8 cellular contexts compared by ENCODE assay signal in the genomic region with DNA sequence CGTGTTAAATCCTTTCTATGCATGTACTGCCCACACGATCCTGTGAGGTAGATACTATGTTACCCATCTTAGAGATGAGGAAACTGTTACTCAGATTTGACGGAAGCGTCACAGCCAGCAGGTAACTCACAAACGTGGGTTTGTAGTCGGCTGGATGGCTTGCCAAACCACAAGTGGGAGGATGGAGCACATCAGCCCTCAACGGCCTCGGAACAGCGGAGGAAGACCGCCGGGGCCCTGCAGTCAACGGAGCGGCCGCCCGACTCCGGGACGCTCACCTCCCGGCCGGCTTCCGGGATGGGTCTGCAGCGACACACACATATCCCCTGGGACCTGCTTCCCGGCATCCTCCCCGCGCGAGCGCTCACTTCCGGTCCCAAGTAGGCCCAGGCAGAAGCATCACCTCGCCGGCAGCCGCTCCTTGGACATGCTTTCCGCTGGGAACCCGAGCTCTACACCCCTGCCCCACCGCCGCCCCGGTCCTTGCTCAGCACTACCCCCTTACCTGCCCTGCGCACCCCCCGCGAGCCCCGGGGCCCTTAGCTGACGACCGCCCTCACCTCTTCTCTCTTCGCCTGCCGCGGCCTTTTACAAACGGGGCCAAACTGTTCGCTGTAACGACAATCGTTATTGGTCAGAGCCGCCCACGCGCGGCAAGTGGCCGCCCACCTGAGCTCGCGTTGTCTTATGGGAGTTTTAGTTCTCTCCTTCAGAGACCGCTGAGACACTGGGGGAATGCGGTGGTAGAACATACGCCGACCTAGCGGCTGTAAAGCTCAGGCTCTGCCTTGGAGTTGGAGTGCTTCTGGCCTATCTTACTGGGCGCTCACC. TPM values are rescaled to one million over a fixed set of nuclear protein-coding genes. Genes with fewer than 3 reads are reported as not detected.
DNase-seq lines count a peak whose midpoint lies in the region; ATAC-seq and TF ChIP-seq lines count a peak whose summit lies in the region.

Gene C2orf42 (minus strand): TSS at position 607 of the 831 bp plus-strand sequence. CDS start 9,034 bp downstream, outside the sequence.

- intact Hi-C loops in left cardiac atrium (cut with DNase I): no loop called here

- in situ Hi-C loops in GM13977 (cut with MboI; ENCODE audit: low pct_unique_long_range_greater_than_20kb, low sequenced_read_pairs, unreplicated experiment): no loop called here

- peaks cover 6% of the 10 kb centered on the region for H3K36me3 Mint-ChIP-seq in T-helper 1 cell treated with Interleukin-12 subunit alpha and Interleukin-12 subunit beta and Interleukin-4 antibody, amounts not matched to agents 30 μg/mL and 1 μg/mL, for 36 hours (ENCODE audit: low read depth)
- no peaks in the 10 kb centered on the region for H3K36me3 Mint-ChIP-seq in progenitor cell of endocrine pancreas (ENCODE audit: insufficient read depth)

- H3K4me1 Mint-ChIP-seq in T-helper 1 cell treated with Interleukin-12 subunit alpha and Interleukin-12 subunit beta and Interleukin-4 antibody, amounts not matched to agents 30 μg/mL and 1 μg/mL, for 36 hours (ENCODE audit: low read depth): peaks cover 18% of the 10 kb centered on the region
- H3K4me1 Mint-ChIP-seq in progenitor cell of endocrine pancreas (ENCODE audit: low read depth): peaks cover 2% of the 10 kb centered on the region

- peaks cover under 1% of the 10 kb centered on the region for H3K27me3 Mint-ChIP-seq in T-helper 1 cell treated with Interleukin-12 subunit alpha and Interleukin-12 subunit beta and Interleukin-4 antibody, amounts not matched to agents 30 μg/mL and 1 μg/mL, for 36 hours (ENCODE audit: low read depth)
- no peaks in the 10 kb centered on the region for H3K27me3 Mint-ChIP-seq in progenitor cell of endocrine pancreas

- peak within 1 kb of the TSS; percentile 94 for H3K4me3 Mint-ChIP-seq in T-helper 1 cell treated with Interleukin-12 subunit alpha and Interleukin-12 subunit beta and Interleukin-4 antibody, amounts not matched to agents 30 μg/mL and 1 μg/mL, for 36 hours
- H3K4me3 Mint-ChIP-seq in progenitor cell of endocrine pancreas (ENCODE audit: low read depth): peak within 1 kb of the TSS; percentile 85

- ATAC-seq in HG02884 (IDR thresholded peaks at IDR 0.05; ENCODE audit: unreplicated experiment) (peak; percentile 81), left cardiac atrium (peak; percentile 98 to 99)

- H3K27ac Mint-ChIP-seq in T-helper 1 cell treated with Interleukin-12 subunit alpha and Interleukin-12 subunit beta and Interleukin-4 antibody, amounts not matched to agents 30 μg/mL and 1 μg/mL, for 36 hours: peak within 1 kb of the TSS; percentile 98
- H3K27ac Mint-ChIP-seq in progenitor cell of endocrine pancreas: peak within 1 kb of the TSS; percentile 99

- no peaks in the 10 kb centered on the region for H3K9me3 Mint-ChIP-seq in T-helper 1 cell treated with Interleukin-12 subunit alpha and Interleukin-12 subunit beta and Interleukin-4 antibody, amounts not matched to agents 30 μg/mL and 1 μg/mL, for 36 hours
- H3K9me3 Mint-ChIP-seq in progenitor cell of endocrine pancreas (ENCODE audit: low read depth): no peaks in the 10 kb centered on the region

- DNase-seq in GM13977 (ENCODE audit: low spot score) (peak; percentile 94), NCI-H1694 (lab: John Stamatoyannopoulos, UW) (peak; percentile 97), amniotic stem cell (lab: John Stamatoyannopoulos, UW) (peak; percentile 93), left cardiac atrium (peak; percentile 97), progenitor cell of endocrine pancreas (ENCODE audit: low spot score, unreplicated experiment) (peak; percentile 79), ureter (ENCODE audit: low spot score) (peak; percentile 96)

- peak; percentile 20 for TF ChIP-seq CTCF in GM13977 (IDR thresholded peaks at IDR 0.05; ENCODE audit: extremely low read depth, insufficient read depth, missing control alignments)
- peak; percentile 18 for TF ChIP-seq CTCF in progenitor cell of endocrine pancreas (IDR thresholded peaks at IDR 0.05; ENCODE audit: unreplicated experiment)

RNA-seq across cellular contexts. Expression of gene C2orf42, which starts in this region (rescaled TPM):
- total RNA-seq in left cardiac atrium (10 to 100 TPM; 10.9 to 14.4 TPM), progenitor cell of endocrine pancreas (21.0 and 28.0 TPM in 2 replicates), ureter (22.0 TPM)

Comparison
In these comparisons a context has a peak if more than half of its experiments do, and no peak if none do; other contexts are left out.
1. Peak in every context shown above with its lines: DNase-seq and ATAC-seq.